ENCODE assay signal across 26 cellular contexts in the genomic region with DNA sequence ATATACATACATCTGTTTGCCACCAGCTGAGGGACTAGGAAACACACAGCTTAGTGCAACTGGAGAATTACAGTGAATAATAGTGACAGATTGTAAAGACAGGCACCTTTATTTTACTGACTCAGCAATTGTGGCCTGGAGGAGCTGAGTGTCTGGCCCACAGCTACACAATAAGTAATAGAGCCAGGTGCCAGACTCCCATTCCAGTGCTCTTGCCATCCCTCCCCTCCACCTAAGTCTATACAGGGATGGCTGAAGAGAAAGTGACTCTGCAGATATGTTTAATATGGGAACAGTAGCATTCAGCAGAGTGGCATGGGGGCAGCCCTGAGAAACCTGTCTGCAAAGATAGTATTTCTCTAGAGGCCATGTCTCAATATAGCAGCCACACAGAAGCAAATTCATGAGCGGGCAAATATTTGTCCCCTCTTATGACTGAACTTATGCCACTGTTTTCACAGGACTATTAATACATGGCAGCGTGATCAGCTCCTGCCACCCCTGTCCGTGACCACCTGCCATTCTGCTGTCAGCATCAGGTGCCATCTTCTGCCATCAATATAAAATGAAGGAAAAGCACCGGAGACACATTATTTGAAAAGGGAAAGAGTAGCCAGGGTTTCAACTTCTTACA. TPM values are rescaled to one million over a fixed set of nuclear protein-coding genes. Genes with fewer than 3 reads are reported as not detected.
DNase-seq lines count a peak whose midpoint lies in the region; ATAC-seq, FAIRE-seq and TF ChIP-seq lines count a peak whose summit lies in the region.
"Had no signal": no experiment of that assay in that cellular context is flagged by ENCODE, and none has a peak within 500 bp of the region (broad histone marks: within the 10 kb centered on the region; RNA-seq: fewer than 3 reads in every experiment).

No MANE protein-coding gene starts in this region.

- H3K4me3 Mint-ChIP-seq in stimulated activated effector memory CD8-positive, alpha-beta T cell treated with anti-CD3 and anti-CD28 coated beads, Interleukin-12 subunit alpha, Interleukin-12 subunit beta, amount 100 ng/mL, for 72 hours = no peak overlapping the region
- H3K4me3 Mint-ChIP-seq: activated naive CD4-positive, alpha-beta T cell treated with anti-CD3 and anti-CD28 coated beads, Interleukin-2, amount 10 ng/mL, durations not matched to agents 7 days and 5 days; activated T-cell treated with anti-CD3 and anti-CD28 coated beads, Interleukin-2, amount 50 U/mL, for 4 hours; CD8-positive, alpha-beta T cell; stimulated activated naive CD8-positive, alpha-beta T cell treated with anti-CD3 and anti-CD28 coated beads, Interleukin-15, amount 100 ng/mL, for 72 hours had no signal

- WGBS in H1 (ENCODE audit: extremely low coverage in 1 of 2, insufficient coverage in 1 of 2, insufficient read length in 1 of 2, insufficient replicate concordance in 2 of 2, low coverage in 1 of 2, low lambda C conversion rate in 2 of 2, missing lambda C conversion rate in 1 of 2), 2 experiments = 90% methylated on average over 4 of the region's 4 CpGs; no CpG with 5 or more reads in 1 of the 2 experiments
- WGBS in mesenchymal stem cell = 96% methylated on average over 4 of the region's 4 CpGs

- no peak for TF ChIP-seq POLR2A in H1 (IDR thresholded peaks at IDR 0.05; ENCODE audit: control extremely low read depth in 1 of 2, low read depth in 2 of 2, low read length in 2 of 2)

- H3K4ac ChIP-seq in H1 (replicated peaks; ENCODE audit: insufficient read length, low read depth, low read length) = no peak overlapping the region
- H3K4ac ChIP-seq in mesenchymal stem cell (ENCODE audit: low read depth in 1 of 2, low read length in 2 of 2) = peak overlapping the region in 1 of 2 experiments; percentile 56

- no peak for FAIRE-seq in H1 (lab: Jason Lieb, UNC)
- FAIRE-seq: GM12892, GM19239 had no signal

- H3K14ac ChIP-seq in H1 (ENCODE audit: insufficient read length) = no peak overlapping the region
- no peak overlapping the region for H3K14ac ChIP-seq in mesenchymal stem cell (ENCODE audit: low read length in 2 of 2)

- H3K27me3 ChIP-seq in H1 (replicated peaks in 1 of 4; ENCODE audit: control insufficient read depth in 3 of 4, extremely low read depth in 1 of 4, insufficient read depth in 3 of 4, low read length in 3 of 4) = peaks cover 0 to 1% (median 0%) of the 10 kb centered on the region in 4 experiments; a peak in 1 of 7 replicates
- H3K27me3 ChIP-seq in mesenchymal stem cell (ENCODE audit: control insufficient read depth in 1 of 2, insufficient read depth in 1 of 2, low read length in 2 of 2) = no peaks in the 10 kb centered on the region
- no peaks in the 10 kb centered on the region for H3K27me3 ChIP-seq in skeletal muscle tissue (ENCODE audit: control insufficient read depth in 3 of 3, insufficient read depth in 3 of 3, low read length in 3 of 3)
- H3K27me3 ChIP-seq: upper lobe of left lung had no signal

- DNase-seq in H1 (ENCODE audit: low read depth in 1 of 2, low spot score in 2 of 2) (no peak), mesenchymal stem cell (no peak), HEK293T (ENCODE audit: extremely low spot score) (no peak), HuH-7 (ENCODE audit: low spot score) (no peak)
- no peak for DNase-seq in stimulated activated effector memory CD8-positive, alpha-beta T cell treated with anti-CD3 and anti-CD28 coated beads, Interleukin-12 subunit alpha, Interleukin-12 subunit beta, amount 100 ng/mL, for 72 hours (ENCODE audit: low spot score in 2 of 2)
- DNase-seq: activated CD4-positive, CD25-positive, alpha-beta regulatory T cell treated with anti-CD3 and anti-CD28 coated beads, Interleukin-2, amount 50 U/mL, for 72 hours; activated CD8-positive, alpha-beta memory T cell treated with anti-CD3 and anti-CD28 coated beads for 24 hours; activated naive CD4-positive, alpha-beta T cell treated with anti-CD3 and anti-CD28 coated beads, Interleukin-2, amount 10 ng/mL, durations not matched to agents 7 days and 5 days; activated T-cell treated with anti-CD3 and anti-CD28 coated beads, Interleukin-2, amount 50 U/mL, for 4 hours; anterior cingulate cortex; CD8-positive, alpha-beta T cell; cerebellar nuclear complex; DMS79; effector memory CD4-positive, alpha-beta T cell; NCI-H1105; NCI-H2107; NCI-H524; nucleus accumbens; stimulated activated naive CD8-positive, alpha-beta T cell treated with anti-CD3 and anti-CD28 coated beads, Interleukin-15, amount 100 ng/mL, for 72 hours; upper lobe of left lung had no signal

- H3K9ac ChIP-seq in H1 (replicated peaks in 1 of 4; ENCODE audit: extremely low read depth in 1 of 4, low read depth in 3 of 4, low read length in 3 of 4) (no peak overlapping the region), mesenchymal stem cell (ENCODE audit: low read length) (no peak overlapping the region), skeletal muscle tissue (ENCODE audit: low read depth in 1 of 3, low read length in 3 of 3) (peak overlapping the region; percentile 15 to 77 (median 58))

- H3K27ac Mint-ChIP-seq in stimulated activated effector memory CD8-positive, alpha-beta T cell treated with anti-CD3 and anti-CD28 coated beads, Interleukin-12 subunit alpha, Interleukin-12 subunit beta, amount 100 ng/mL, for 72 hours = no peak overlapping the region
- H3K27ac Mint-ChIP-seq: activated naive CD4-positive, alpha-beta T cell treated with anti-CD3 and anti-CD28 coated beads, Interleukin-2, amount 10 ng/mL, durations not matched to agents 7 days and 5 days; CD8-positive, alpha-beta T cell; stimulated activated naive CD8-positive, alpha-beta T cell treated with anti-CD3 and anti-CD28 coated beads, Interleukin-15, amount 100 ng/mL, for 72 hours had no signal

- H4K20me1 ChIP-seq in H1 (replicated peaks in 1 of 2; ENCODE audit: control insufficient read depth in 1 of 2, insufficient read depth in 2 of 2, low read length in 2 of 2) = no peaks in the 10 kb centered on the region

- no peak overlapping the region for H3K18ac ChIP-seq in H1 (ENCODE audit: extremely low read depth, low read length)
- H3K18ac ChIP-seq in mesenchymal stem cell (ENCODE audit: low read depth in 1 of 2, low read length in 2 of 2) = peak overlapping the region; percentile 34 to 67

- no peak overlapping the region for H2AFZ ChIP-seq in H1 (ENCODE audit: low read length)
- no peak overlapping the region for H2AFZ ChIP-seq in mesenchymal stem cell (ENCODE audit: low read depth, low read length)

- H3K4me1 ChIP-seq in H1 (replicated peaks in 1 of 4; ENCODE audit: control insufficient read depth in 3 of 4, insufficient read depth in 4 of 4, low read length in 3 of 4) = no peaks in the 10 kb centered on the region
- H3K4me1 ChIP-seq in mesenchymal stem cell (ENCODE audit: control insufficient read depth, insufficient read depth, low read depth, low read length) = peaks cover 3% of the 10 kb centered on the region
- peaks cover 21 to 41% (median 24%) of the 10 kb centered on the region in 3 donors for H3K4me1 ChIP-seq in skeletal muscle tissue (ENCODE audit: control insufficient read depth in 3 of 3, insufficient read depth in 3 of 3, low read length in 3 of 3)

- H3K9me3 ChIP-seq in KOPT-K1 (ENCODE audit: insufficient read depth, low read length, poor library complexity, severe bottlenecking) (peaks cover 22% of the 10 kb centered on the region), H1 (ENCODE audit: insufficient read depth in 2 of 2, low read depth in 1 of 2, low read length in 1 of 2) (no peaks in the 10 kb centered on the region; a peak in 1 of 4 replicates), mesenchymal stem cell (ENCODE audit: control insufficient read depth, low read length) (no peaks in the 10 kb centered on the region), skeletal muscle tissue (ENCODE audit: control insufficient read depth in 3 of 3, low read length in 3 of 3) (no peaks in the 10 kb centered on the region)

- TF ChIP-seq CTCF in H1 (IDR thresholded peaks at IDR 0.05; ENCODE audit: control extremely low read depth in 1 of 3, insufficient read depth in 1 of 3, low read depth in 1 of 3, low read length in 3 of 3) = no peak

- no peaks in the 10 kb centered on the region for H3K4me1 Mint-ChIP-seq in stimulated activated effector memory CD8-positive, alpha-beta T cell treated with anti-CD3 and anti-CD28 coated beads, Interleukin-12 subunit alpha, Interleukin-12 subunit beta, amount 100 ng/mL, for 72 hours
- H3K4me1 Mint-ChIP-seq: activated naive CD4-positive, alpha-beta T cell treated with anti-CD3 and anti-CD28 coated beads, Interleukin-2, amount 10 ng/mL, durations not matched to agents 7 days and 5 days; stimulated activated naive CD8-positive, alpha-beta T cell treated with anti-CD3 and anti-CD28 coated beads, Interleukin-15, amount 100 ng/mL, for 72 hours had no signal

- no peak overlapping the region for H4K5ac ChIP-seq in H1 (ENCODE audit: insufficient read length, low read depth, low read length)

- H3K36me3 Mint-ChIP-seq in stimulated activated effector memory CD8-positive, alpha-beta T cell treated with anti-CD3 and anti-CD28 coated beads, Interleukin-12 subunit alpha, Interleukin-12 subunit beta, amount 100 ng/mL, for 72 hours = no peaks in the 10 kb centered on the region
- H3K36me3 Mint-ChIP-seq: activated naive CD4-positive, alpha-beta T cell treated with anti-CD3 and anti-CD28 coated beads, Interleukin-2, amount 10 ng/mL, durations not matched to agents 7 days and 5 days had no signal

- H2BK20ac ChIP-seq in H1 (ENCODE audit: low read length) = no peak overlapping the region

- H4K91ac ChIP-seq in H1 (replicated peaks; ENCODE audit: insufficient read length, low read length) (no peak overlapping the region), mesenchymal stem cell (ENCODE audit: low read length) (peak overlapping the region; percentile 52)

- POLR2A ChIA-PET in H1 (lab: Charles Lee; ENCODE audit: partially characterized antibody) (no interaction called here), HEK293T (lab: Yijun Ruan, JAX) (no interaction called here)

- peak overlapping the region; percentile 13 for H3K27ac ChIP-seq in KOPT-K1 (ENCODE audit: low read depth, low read length, poor library complexity, severe bottlenecking)
- H3K27ac ChIP-seq in H1 (ENCODE audit: low read depth, low read length) = no peak overlapping the region
- H3K27ac ChIP-seq in mesenchymal stem cell (ENCODE audit: low read length, poor library complexity, severe bottlenecking) = peak overlapping the region; percentile 43
- H3K27ac ChIP-seq in skeletal muscle tissue (ENCODE audit: low read depth, low read length) = peak overlapping the region; percentile 77
- H3K27ac ChIP-seq: skin epidermis had no signal

- H3K56ac ChIP-seq in H1 (replicated peaks; ENCODE audit: insufficient read length, low read depth, low read length) = no peak overlapping the region

- TF ChIP-seq RAD21 in H1 (IDR thresholded peaks at IDR 0.05 in 1 of 2, conservative IDR thresholded peaks at IDR 0.05 in 1 of 2; ENCODE audit: low read depth in 2 of 2, low read length in 2 of 2) = no peak

- H3K4me2 ChIP-seq in H1 (ENCODE audit: insufficient read depth in 1 of 2, low read depth in 2 of 2, low read length in 2 of 2) (no peak overlapping the region), mesenchymal stem cell (ENCODE audit: low read length, poor library complexity, severe bottlenecking) (no peak overlapping the region)

- H3K36me3 ChIP-seq in KOPT-K1 (ENCODE audit: insufficient read depth, low read length) (no peaks in the 10 kb centered on the region), H1 (ENCODE audit: control insufficient read depth in 2 of 4, insufficient read depth in 4 of 4, low read length in 3 of 4) (peaks cover 0 to 4% (median 0%) of the 10 kb centered on the region in 4 experiments; a peak in 1 of 8 replicates), mesenchymal stem cell (ENCODE audit: control insufficient read depth in 1 of 2, insufficient read depth in 2 of 2, low read depth in 1 of 2, low read length in 2 of 2) (peaks cover 0 to 61% of the 10 kb centered on the region in 2 experiments), skeletal muscle tissue (ENCODE audit: control insufficient read depth in 3 of 3, insufficient read depth in 3 of 3, low read length in 3 of 3) (no peaks in the 10 kb centered on the region)
- H3K36me3 ChIP-seq: upper lobe of left lung had no signal

- CTCF ChIA-PET in H1 (lab: Charles Lee; ENCODE audit: partially characterized antibody) (interaction anchor here (0.6 to 1.0 kb wide), 2 partner anchors 18 to 617 kb away, joined by 3 read pairs; no protein-coding TSS in a partner anchor), HEK293T (lab: Yijun Ruan, JAX) (no interaction called here)

- H2BK15ac ChIP-seq in H1 (ENCODE audit: low read length) = no peak overlapping the region
- H2BK15ac ChIP-seq in mesenchymal stem cell (ENCODE audit: low read depth, poor library complexity, severe bottlenecking) = no peak overlapping the region

- ATAC-seq in HG02981 (IDR thresholded peaks at IDR 0.05; ENCODE audit: unreplicated experiment) = no peak
- no peak for ATAC-seq in stimulated activated effector memory CD8-positive, alpha-beta T cell treated with anti-CD3 and anti-CD28 coated beads, Interleukin-12 subunit alpha, Interleukin-12 subunit beta, amount 100 ng/mL, for 72 hours
- ATAC-seq: activated T-cell treated with anti-CD3 and anti-CD28 coated beads, Interleukin-2, amount 50 U/mL, for 4 hours; CD8-positive, alpha-beta T cell; stimulated activated naive CD8-positive, alpha-beta T cell treated with anti-CD3 and anti-CD28 coated beads, Interleukin-15, amount 100 ng/mL, for 72 hours had no signal

- H3K4me3 ChIP-seq in H1 (ENCODE audit: extremely low read depth in 1 of 4, insufficient read depth in 2 of 4, low read depth in 3 of 4, low read length in 4 of 4) (no peak overlapping the region), mesenchymal stem cell (ENCODE audit: insufficient read depth in 1 of 2, low read depth in 1 of 2, low read length in 2 of 2) (peak overlapping the region in 1 of 2 experiments; percentile 43), skeletal muscle tissue (ENCODE audit: low read length in 3 of 3) (peak overlapping the region in 2 of 3 donors; percentile 16 to 29)
- H3K4me3 ChIP-seq: skin epidermis, upper lobe of left lung had no signal

- H2BK5ac ChIP-seq in H1 (ENCODE audit: low read depth, low read length) (no peak overlapping the region), mesenchymal stem cell (ENCODE audit: low read depth, low read length, poor library complexity, severe bottlenecking) (no peak overlapping the region)

- no peaks in the 10 kb centered on the region for H3K79me2 ChIP-seq in H1 (ENCODE audit: control insufficient read depth in 1 of 2, insufficient read depth in 2 of 2, low read length in 2 of 2)

- peaks cover 7% of the 10 kb centered on the region for H3K9me3 Mint-ChIP-seq in stimulated activated effector memory CD8-positive, alpha-beta T cell treated with anti-CD3 and anti-CD28 coated beads, Interleukin-12 subunit alpha, Interleukin-12 subunit beta, amount 100 ng/mL, for 72 hours

- H2BK120ac ChIP-seq in H1 (replicated peaks; ENCODE audit: low read depth, low read length) (no peak overlapping the region), mesenchymal stem cell (ENCODE audit: low read depth, low read length) (no peak overlapping the region)

- no peaks in the 10 kb centered on the region; the same call in 1 of the 2 replicates for H3K23me2 ChIP-seq in H1 (ENCODE audit: low read depth, low read length)

- TF ChIP-seq EP300 in H1 (IDR thresholded peaks at IDR 0.05; ENCODE audit: borderline replicate concordance in 1 of 2, low read depth in 2 of 2, low read length in 2 of 2) = no peak

- no peaks in the 10 kb centered on the region; the same call in 1 of the 2 replicates for H3K79me1 ChIP-seq in H1 (ENCODE audit: low read depth, low read length)
- no peaks in the 10 kb centered on the region for H3K79me1 ChIP-seq in mesenchymal stem cell (replicated peaks; ENCODE audit: low read length, poor library complexity, severe bottlenecking)

- H4K8ac ChIP-seq in H1 (ENCODE audit: extremely low read depth, insufficient read depth, low read length) (no peak overlapping the region), mesenchymal stem cell (ENCODE audit: low read length) (no peak overlapping the region)

- H3K23ac ChIP-seq in H1 (ENCODE audit: insufficient read length) (no peak overlapping the region), mesenchymal stem cell (ENCODE audit: low read length in 2 of 2) (no peak overlapping the region)

- H2BK12ac ChIP-seq in H1 (ENCODE audit: low read depth, low read length) (no peak overlapping the region), mesenchymal stem cell (ENCODE audit: low read length in 2 of 2) (peak overlapping the region; percentile 43 to 90)

- H2AK5ac ChIP-seq in H1 (ENCODE audit: low read depth, low read length) (no peak overlapping the region), mesenchymal stem cell (ENCODE audit: low read length, severe bottlenecking) (no peak overlapping the region)

RNA-seq across cellular contexts. Expression of gene NEK10, which starts 42.1 kb away (rescaled TPM):
- total RNA-seq in H1 (2021; fragmentation: NEBNext Ultra II Directional; extraction: Animal tissue kit (Norgen Biotek cat#: 25700)) = 0.50 and 0.84 TPM in 2 replicates
- 0.18 and 0.24 TPM in 2 replicates for polyA plus RNA-seq in H1 (2011; rRNA removed)
- polyA plus RNA-seq in H1 (2011; cell fraction: cytosol; rRNA removed) = 0.22 TPM
- polyA plus RNA-seq in H1 (2011; cell fraction: nucleus; rRNA removed) = 0.51 TPM
- polyA plus RNA-seq in H1 (2012, experiment 1 of 2) = 0.28 to 0.76 TPM (median 0.46 TPM) in 4 replicates
- polyA plus RNA-seq in H1 (2012, experiment 2 of 2) = not detected
- 0.34 TPM for polyA plus RNA-seq in H1 (2013, experiment 1 of 2)
- 0.26 TPM for polyA plus RNA-seq in H1 (2013, experiment 2 of 2)
- 1.6 and 2.1 TPM in 2 replicates for polyA minus RNA-seq in H1 (2011; rRNA and poly(A)+ RNA removed)
- not detected for polyA minus RNA-seq in H1 (2011; cell fraction: cytosol; rRNA and poly(A)+ RNA removed)
- 2.3 TPM for polyA minus RNA-seq in H1 (2011; cell fraction: nucleus; rRNA and poly(A)+ RNA removed)
- polyA plus RNA-seq in mesenchymal stem cell (2013, experiment 1 of 2) = 0.29 TPM
- 0.48 TPM for polyA plus RNA-seq in mesenchymal stem cell (2013, experiment 2 of 2)
- total RNA-seq in skeletal muscle tissue = 15.1 TPM

Comparison
In these comparisons a context has a peak if more than half of its experiments do, and no peak if none do; other contexts are left out.
1. H3K4me3 ChIP-seq: peak in skeletal muscle tissue (2 of 3); none in H1 (0 of 4).
2. H3K9ac ChIP-seq: peak in skeletal muscle tissue (3 of 3); none in H1 (0 of 4) and mesenchymal stem cell (single experiment).